8 cellular contexts compared by ENCODE assay signal in the genomic region with DNA sequence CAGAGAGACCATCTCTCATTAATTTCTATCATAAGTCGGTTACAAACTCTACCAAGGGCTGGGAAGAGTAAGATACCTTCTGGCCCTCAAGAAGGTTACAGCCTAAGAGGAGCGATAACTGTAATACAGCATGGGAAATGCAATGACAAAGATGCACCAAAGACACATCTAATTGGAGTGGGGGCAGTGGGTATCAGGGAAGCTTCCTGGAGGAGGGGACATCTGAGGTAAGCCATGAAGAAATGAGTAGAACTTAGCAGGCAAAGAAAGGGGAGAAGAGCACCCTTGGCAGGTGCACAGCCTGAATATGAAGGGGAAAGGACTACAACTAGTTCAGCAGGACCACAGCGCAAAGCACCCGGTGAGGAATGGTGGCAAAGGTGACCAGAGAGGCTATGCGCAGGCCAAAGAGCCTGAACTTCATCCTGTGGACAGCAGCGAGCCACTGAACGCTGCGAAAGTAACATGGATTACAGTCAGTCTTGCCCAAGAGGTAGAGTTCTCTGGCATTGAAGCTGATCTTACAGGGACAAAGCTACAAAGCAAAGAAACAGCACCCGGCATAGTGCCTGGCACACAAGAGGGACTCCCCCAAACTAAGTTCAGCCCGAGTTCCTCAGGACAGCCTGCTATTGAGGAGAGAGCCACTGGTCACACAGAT. TPM values are rescaled to one million over a fixed set of nuclear protein-coding genes. Genes with fewer than 3 reads are reported as not detected.
A peak's percentile ranks its signal among the peaks of the same experiment; 100 is the strongest.
DNase-seq lines count a peak whose midpoint lies in the region; ATAC-seq, FAIRE-seq and TF ChIP-seq lines count a peak whose summit lies in the region.
"Had no signal": no experiment of that assay in that cellular context is flagged by ENCODE, and none has a peak within 500 bp of the region (broad histone marks: within the 10 kb centered on the region; RNA-seq: fewer than 3 reads in every experiment).

No MANE protein-coding gene starts in this region.

- H2AFZ ChIP-seq in osteoblast (ENCODE audit: low read length): no peak overlapping the region

- H3K36me3 Mint-ChIP-seq in HFFc6 (ENCODE audit: low read depth): peaks cover 27% of the 10 kb centered on the region

- H3K4me3 ChIP-seq in bronchial epithelial cell (ENCODE audit: low read depth, low read length) (peak overlapping the region; percentile 66), osteoblast (ENCODE audit: insufficient read depth, low read length) (peak overlapping the region; percentile 82)

- H3K4me2 ChIP-seq in osteoblast (ENCODE audit: insufficient read depth, low read length): peak overlapping the region; percentile 98

- TF ChIP-seq CTCF in HFFc6 (IDR thresholded peaks at IDR 0.05) (no peak), bronchial epithelial cell (IDR thresholded peaks at IDR 0.05; ENCODE audit: insufficient read depth, low read length, severe bottlenecking) (no peak), osteoblast (IDR thresholded peaks at IDR 0.05; ENCODE audit: extremely low read depth, low read depth, low read length) (no peak)

- H3K27me3 Mint-ChIP-seq in HFFc6 (ENCODE audit: insufficient read depth): peaks cover 6% of the 10 kb centered on the region; the same call in 1 of the 2 replicates

- no peak for ATAC-seq in HG03432 (IDR thresholded peaks at IDR 0.05; ENCODE audit: unreplicated experiment)
- ATAC-seq: pancreas had no signal

- no peak for DNase-seq in HFFc6
- no peak for DNase-seq in bronchial epithelial cell (ENCODE audit: low read depth)
- peak; percentile 47 for DNase-seq in osteoblast (ENCODE audit: insufficient read length, low spot score, missing footprints)
- DNase-seq in retina: no peak
- DNase-seq in COLO829 (ENCODE audit: low spot score): no peak

- H3K4me1 Mint-ChIP-seq in HFFc6 (ENCODE audit: low read depth): peaks cover 39% of the 10 kb centered on the region

- H3K9me3 ChIP-seq in osteoblast (ENCODE audit: low read depth, low read length): no peaks in the 10 kb centered on the region
- H3K9me3 ChIP-seq: pancreas had no signal

- H3K27me3 ChIP-seq in bronchial epithelial cell (ENCODE audit: control insufficient read depth, insufficient read depth, low read length): no peaks in the 10 kb centered on the region
- no peaks in the 10 kb centered on the region for H3K27me3 ChIP-seq in osteoblast (ENCODE audit: insufficient read depth, low read length)
- H3K27me3 ChIP-seq: pancreas had no signal

- no peak for FAIRE-seq in bronchial epithelial cell (lab: Jason Lieb, UNC)
- FAIRE-seq: pancreas had no signal

- peak overlapping the region; percentile 89 for H3K4me3 Mint-ChIP-seq in HFFc6

- H3K36me3 ChIP-seq in bronchial epithelial cell (ENCODE audit: control insufficient read depth, insufficient read depth, low read length) (peaks cover 15% of the 10 kb centered on the region), osteoblast (ENCODE audit: insufficient read depth, low read length) (peaks cover 25% of the 10 kb centered on the region)
- H3K36me3 ChIP-seq: pancreas had no signal

- H3K4me1 ChIP-seq in osteoblast (ENCODE audit: insufficient read depth, low read length): peaks cover 24% of the 10 kb centered on the region

- peak overlapping the region; percentile 70 for H3K27ac Mint-ChIP-seq in HFFc6

- H4K20me1 ChIP-seq in osteoblast (ENCODE audit: insufficient read depth, low read length): peaks cover 43% of the 10 kb centered on the region

- H3K9me3 Mint-ChIP-seq in HFFc6: no peaks in the 10 kb centered on the region

- H3K27ac ChIP-seq in osteoblast (ENCODE audit: low read depth, low read length): peak overlapping the region; percentile 77

- H3K79me2 ChIP-seq in osteoblast (ENCODE audit: insufficient read depth, low read length): peaks cover 76% of the 10 kb centered on the region

RNA-seq across cellular contexts. Expression of a gene that starts 2.8 kb away (rescaled TPM):
- 10 to 100 TPM; 44.6 to 51.6 (median 46.3) TPM for total RNA-seq in HFFc6 (2021; fragmentation: NEBNext Ultra II Directional; extraction: Animal tissue kit (Norgen Biotek cat#: 25700))
- 13.7 and 15.6 TPM in 2 replicates for total RNA-seq in bronchial epithelial cell
- total RNA-seq in osteoblast: 26.5 and 31.5 TPM in 2 replicates

RNA-seq across cellular contexts. Expression of a gene that starts 7.1 kb away (rescaled TPM):
- total RNA-seq in HFFc6 (2021; fragmentation: NEBNext Ultra II Directional; extraction: Animal tissue kit (Norgen Biotek cat#: 25700)): 1 to 10 TPM in 1 of 6 experiments, under 1 TPM in 2, not detected in 3; 0.77 to 1.2 (median 0.82) TPM
- not detected in 2 replicates for total RNA-seq in bronchial epithelial cell
- not detected in 2 replicates for total RNA-seq in osteoblast
- total RNA-seq: T-helper 1 cell treated with Interleukin-12 subunit alpha and Interleukin-12 subunit beta and Interleukin-4 antibody, amounts not matched to agents 30 ng/mL and 1 ng/mL, for 36 hours had no signal

RNA-seq across cellular contexts. Expression of a gene that starts 12.4 kb away (rescaled TPM):
- total RNA-seq in HFFc6 (2021; fragmentation: NEBNext Ultra II Directional; extraction: Animal tissue kit (Norgen Biotek cat#: 25700)): 10 to 100 TPM; 76.2 to 91.0 (median 80.4) TPM
- total RNA-seq in bronchial epithelial cell (37.6 and 39.8 TPM in 2 replicates), osteoblast (30.9 and 32.9 TPM in 2 replicates)

RNA-seq across cellular contexts. Expression of a gene that starts 14.9 kb away (rescaled TPM):
- 1 to 10 TPM; 1.5 to 2.8 (median 1.8) TPM for total RNA-seq in HFFc6 (2021; fragmentation: NEBNext Ultra II Directional; extraction: Animal tissue kit (Norgen Biotek cat#: 25700))
- under 0.01 TPM in 1 of 2 replicates, not detected in the other for total RNA-seq in bronchial epithelial cell
- 0.29 TPM in 1 of 2 replicates, not detected in the other for total RNA-seq in osteoblast

RNA-seq across cellular contexts. Expression of a gene that starts 27.7 kb away (rescaled TPM):
- total RNA-seq in HFFc6 (2021; fragmentation: NEBNext Ultra II Directional; extraction: Animal tissue kit (Norgen Biotek cat#: 25700)): 1 to 10 TPM; 5.3 to 7.9 (median 6.1) TPM
- 11.4 and 12.9 TPM in 2 replicates for total RNA-seq in bronchial epithelial cell
- 10.0 and 10.9 TPM in 2 replicates for total RNA-seq in osteoblast
